Comparison of ENCODE assay signal across 8 cellular contexts in genomic region chr21:29342394-29342957, GRCh38. TPM values are rescaled to one million over a fixed set of nuclear protein-coding genes. Genes with fewer than 3 reads are reported as not detected.
DNase-seq lines count a peak whose midpoint lies in the region; ATAC-seq lines count a peak whose summit lies in the region.

No MANE protein-coding gene starts in this region.

- intact Hi-C loops in left ventricle myocardium superior (cut with micrococcal nuclease), result loop anchor here (10.0 kb wide), 1 partner anchor 178 kb away; no protein-coding TSS in a partner anchor

- H3K27ac Mint-ChIP-seq in activated T-cell treated with anti-CD3 and anti-CD28 coated beads, Interleukin-2, amount 50 U/mL, for 72 hours, result peak overlapping the region; percentile 98

- no peaks in the 10 kb centered on the region for H3K27me3 Mint-ChIP-seq in activated T-cell treated with anti-CD3 and anti-CD28 coated beads, Interleukin-2, amount 50 U/mL, for 72 hours (ENCODE audit: low read depth)

- peak; percentile 45 for ATAC-seq in GM18499 (IDR thresholded peaks at IDR 0.05; ENCODE audit: insufficient read depth, unreplicated experiment)
- peak; percentile 75 for ATAC-seq in HG03280 (IDR thresholded peaks at IDR 0.05; ENCODE audit: unreplicated experiment)
- ATAC-seq in activated T-cell treated with anti-CD3 and anti-CD28 coated beads, Interleukin-2, amount 50 U/mL, for 72 hours (replicated peaks in 1 of 2), result peak; percentile 98 to 99
- ATAC-seq in left ventricle myocardium superior, result peak; percentile 95
- ATAC-seq in HG02981 (IDR thresholded peaks at IDR 0.05; ENCODE audit: unreplicated experiment), result no peak

- peaks cover 0 to 4% of the 10 kb centered on the region in 2 donors for H3K36me3 Mint-ChIP-seq in activated T-cell treated with anti-CD3 and anti-CD28 coated beads, Interleukin-2, amount 50 U/mL, for 72 hours (ENCODE audit: insufficient read depth in 2 of 2)

- H3K4me1 Mint-ChIP-seq in activated T-cell treated with anti-CD3 and anti-CD28 coated beads, Interleukin-2, amount 50 U/mL, for 72 hours (ENCODE audit: low read depth), result peaks cover 52% of the 10 kb centered on the region

- H3K9me3 Mint-ChIP-seq in activated T-cell treated with anti-CD3 and anti-CD28 coated beads, Interleukin-2, amount 50 U/mL, for 72 hours, result no peaks in the 10 kb centered on the region

- DNase-seq in activated T-cell treated with anti-CD3 and anti-CD28 coated beads, Interleukin-2, amount 50 U/mL, for 72 hours, result peak; percentile 74 to 79
- peak; percentile 81 for DNase-seq in left ventricle myocardium superior
- DNase-seq in stimulated activated CD4-positive, alpha-beta T cell treated with anti-CD3 and anti-CD28 coated beads, TNF-alpha, amount 100 ng/mL, for 24 hours (ENCODE audit: low read depth in 3 of 3), result peak in 2 of 3 experiments; percentile 25 to 67
- no peak for DNase-seq in NCI-H1048 (lab: John Stamatoyannopoulos, UW)
- no peak for DNase-seq in NCI-H345 treated with DMSO at 0.1 percent for 48 hours (lab: John Stamatoyannopoulos, UW; ENCODE audit: unreplicated experiment)

- peak overlapping the region; percentile 63 to 94 for H3K4me3 Mint-ChIP-seq in activated T-cell treated with anti-CD3 and anti-CD28 coated beads, Interleukin-2, amount 50 U/mL, for 72 hours

RNA-seq across cellular contexts. Expression of gene BACH1, which starts 43.8 kb away (rescaled TPM):
- total RNA-seq in activated T-cell treated with anti-CD3 and anti-CD28 coated beads, Interleukin-2, amount 50 U/mL, for 72 hours, result 10 to 100 TPM; 31.3 to 44.3 TPM
- 32.5 TPM for total RNA-seq in left ventricle myocardium superior

Comparison
In these comparisons a context has a peak if more than half of its experiments do, and no peak if none do; other contexts are left out.
1. DNase-seq: peak in activated T-cell treated with anti-CD3 and anti-CD28 coated beads, Interleukin-2, amount 50 U/mL, for 72 hours (2 of 2), left ventricle myocardium superior (single experiment) and stimulated activated CD4-positive, alpha-beta T cell treated with anti-CD3 and anti-CD28 coated beads, TNF-alpha, amount 100 ng/mL, for 24 hours (2 of 3); none in NCI-H1048 (single experiment) and NCI-H345 treated with DMSO at 0.1 percent for 48 hours (single experiment).